Comparison of ENCODE assay signal across 9 cellular contexts in the genomic region with DNA sequence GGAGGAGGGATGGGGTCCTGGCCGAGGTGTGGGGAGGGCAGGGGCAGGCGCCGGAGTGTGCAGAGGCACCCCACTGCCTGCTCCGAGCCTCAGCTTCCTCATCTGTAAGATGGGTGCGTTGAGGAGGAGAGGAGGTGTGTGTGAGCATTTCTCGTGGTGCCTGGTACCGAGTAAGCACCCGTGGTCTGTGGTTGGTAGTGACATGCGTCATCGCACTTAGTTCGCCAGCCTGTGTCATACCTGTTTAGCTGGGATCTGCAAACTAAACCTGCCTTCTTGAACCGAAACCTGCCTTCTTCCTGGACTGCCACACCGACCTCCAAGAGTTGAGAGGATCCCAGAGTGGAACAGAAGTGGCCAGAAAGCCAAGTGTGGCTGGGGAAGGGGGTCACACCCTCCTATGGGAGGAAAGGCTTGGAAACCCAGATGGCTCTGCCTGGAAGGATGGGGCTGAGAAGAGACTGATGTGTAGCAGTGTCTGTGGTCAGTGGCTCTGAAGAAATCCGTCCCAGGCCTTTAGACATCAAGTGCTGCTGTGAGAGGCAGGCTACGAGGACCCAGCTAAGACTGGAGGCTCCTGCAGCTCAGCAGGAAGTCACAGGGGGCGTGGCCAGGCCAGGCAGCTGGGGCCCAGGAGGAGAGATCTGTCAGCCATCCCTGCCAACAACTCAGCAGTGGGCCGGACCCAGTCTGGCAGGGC.
DNase-seq lines count a peak whose midpoint lies in the region; ATAC-seq and TF ChIP-seq lines count a peak whose summit lies in the region.
"Had no signal": no experiment of that assay in that cellular context is flagged by ENCODE, and none has a peak within 500 bp of the region (broad histone marks: within the 10 kb centered on the region; RNA-seq: fewer than 3 reads in every experiment).

No MANE protein-coding gene starts in this region.

- ATAC-seq in Panc1 = peak; percentile 44; the same call in 1 of the 2 replicates
- peak; percentile 66 for ATAC-seq in left ventricle myocardium superior

- TF ChIP-seq CTCF in GM06990 (IDR thresholded peaks at IDR 0.05; ENCODE audit: insufficient read depth, low read length, poor library complexity, severe bottlenecking) (no peak), HEK293 (tag by site-specific recombination; IDR thresholded peaks at IDR 0.05) (no peak), Panc1 (IDR thresholded peaks at IDR 0.05) (no peak)

- CTCF ChIA-PET in HEK293 (lab: Yijun Ruan, JAX) = interaction anchor here (0.5 to 0.6 kb wide), 4 partner anchors 8 to 220 kb away, joined by 3 read pairs; no protein-coding TSS in a partner anchor
- CTCF ChIA-PET in Panc1 (lab: Charles Lee) = no interaction called here

- H3K4me3 ChIP-seq in GM06990 (replicated peaks; ENCODE audit: low read depth, low read length) = no peak overlapping the region
- no peak overlapping the region for H3K4me3 ChIP-seq in HEK293 (ENCODE audit: low read depth, low read length)
- H3K4me3 ChIP-seq in Panc1 (ENCODE audit: low read depth in 2 of 2, low read length in 2 of 2) = no peak overlapping the region

- H3K27ac ChIP-seq in HEK293 (ENCODE audit: extremely low read depth, low read depth, low read length) (no peak overlapping the region), Panc1 (ENCODE audit: low read length) (no peak overlapping the region)
- H3K27ac ChIP-seq: parathyroid adenoma had no signal

- H3K4me1 ChIP-seq in HEK293 (ENCODE audit: control insufficient read depth, insufficient read depth, low read length) (no peaks in the 10 kb centered on the region), Panc1 (ENCODE audit: control insufficient read depth, insufficient read depth, low read length) (no peaks in the 10 kb centered on the region)
- H3K4me1 ChIP-seq: parathyroid adenoma had no signal

- H3K9me3 ChIP-seq in HEK293 (ENCODE audit: control insufficient read depth, insufficient read depth, low read depth, low read length) = no peaks in the 10 kb centered on the region
- no peaks in the 10 kb centered on the region for H3K9me3 ChIP-seq in Panc1 (ENCODE audit: control insufficient read depth, insufficient read depth, low read depth, low read length)

- in situ Hi-C loops in Panc1 (cut with HindIII; ENCODE audit: low pct_unique_long_range_greater_than_20kb, low sequenced_read_pairs) = no loop called here

- intact Hi-C loops in Panc1 (cut with micrococcal nuclease; ENCODE audit: unreplicated experiment) (no loop called here), left ventricle myocardium superior (cut with micrococcal nuclease) (no loop called here)

- H3K36me3 ChIP-seq in GM06990 (ENCODE audit: control insufficient read depth, insufficient read depth, low read length) = no peaks in the 10 kb centered on the region
- peaks cover 0 to 14% of the 10 kb centered on the region in 2 experiments; a peak in 1 of 3 replicates for H3K36me3 ChIP-seq in HEK293 (ENCODE audit: control insufficient read depth in 2 of 2, insufficient read depth in 1 of 2, low read length in 2 of 2)
- no peaks in the 10 kb centered on the region for H3K36me3 ChIP-seq in Panc1 (ENCODE audit: control insufficient read depth, insufficient read depth, low read length)

- POLR2A ChIA-PET in HEK293 (lab: Yijun Ruan, JAX) (no interaction called here), Panc1 (lab: Charles Lee) (no interaction called here)

- DNase-seq in GM06990 (ENCODE audit: extremely low read depth, insufficient read length) (peak; percentile 63), Panc1 (ENCODE audit: low read depth, low spot score) (no peak), left ventricle myocardium superior (peak; percentile 76), OCI-M2 (lab: John Stamatoyannopoulos, UW; ENCODE audit: unreplicated experiment) (no peak), NCI-H187 treated with DMSO at 0.1 percent for 48 hours (lab: John Stamatoyannopoulos, UW) (no peak)
- DNase-seq in activated naive CD4-positive, alpha-beta T cell treated with Interleukin-2 at 50 U/mL for 16 hours = peak; percentile 79
- peak in 3 of 4 experiments; percentile 27 to 55 (median 44) for DNase-seq in stimulated activated CD4-positive, alpha-beta T cell treated with anti-CD3 and anti-CD28 coated beads, Interleukin-1b, Interleukin-23, amount 100 ng/mL, for 24 hours (ENCODE audit: low read depth in 4 of 4, low spot score in 1 of 4)

- no TSS peak for BruUV-seq in Panc1 (replicated peaks; lab: Mats Ljungman, UMichigan)

- no peaks in the 10 kb centered on the region for H3K27me3 ChIP-seq in GM06990 (replicated peaks; ENCODE audit: control insufficient read depth, insufficient read depth, low read length)
- H3K27me3 ChIP-seq in Panc1 (ENCODE audit: control insufficient read depth, insufficient read depth, low read length) = no peaks in the 10 kb centered on the region

TF ChIP-seq in HEK293, 187 proteins besides CTCF, POLR2A, EP300 and RAD21:
- TF ChIP-seq KLF9 (tag by site-specific recombination; IDR thresholded peaks at IDR 0.05; ENCODE audit: low read depth) = peak; percentile 46; the same call in 1 of the 2 replicates
- no peak for TF ChIP-seq KLF16 (tag by site-specific recombination; IDR thresholded peaks at IDR 0.05)
- TF ChIP-seq FEZF1 (tag by site-specific recombination; IDR thresholded peaks at IDR 0.05) = no peak
- TF ChIP-seq, protein P1, sequence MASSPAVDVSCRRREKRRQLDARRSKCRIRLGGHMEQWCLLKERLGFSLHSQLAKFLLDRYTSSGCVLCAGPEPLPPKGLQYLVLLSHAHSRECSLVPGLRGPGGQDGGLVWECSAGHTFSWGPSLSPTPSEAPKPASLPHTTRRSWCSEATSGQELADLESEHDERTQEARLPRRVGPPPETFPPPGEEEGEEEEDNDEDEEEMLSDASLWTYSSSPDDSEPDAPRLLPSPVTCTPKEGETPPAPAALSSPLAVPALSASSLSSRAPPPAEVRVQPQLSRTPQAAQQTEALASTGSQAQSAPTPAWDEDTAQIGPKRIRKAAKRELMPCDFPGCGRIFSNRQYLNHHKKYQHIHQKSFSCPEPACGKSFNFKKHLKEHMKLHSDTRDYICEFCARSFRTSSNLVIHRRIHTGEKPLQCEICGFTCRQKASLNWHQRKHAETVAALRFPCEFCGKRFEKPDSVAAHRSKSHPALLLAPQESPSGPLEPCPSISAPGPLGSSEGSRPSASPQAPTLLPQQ (tag by site-specific recombination; IDR thresholded peaks at IDR 0.05) = 0 out of 2 replicates have a peak, but pooled peaks have one; percentile 16
- TF ChIP-seq, protein P2, sequence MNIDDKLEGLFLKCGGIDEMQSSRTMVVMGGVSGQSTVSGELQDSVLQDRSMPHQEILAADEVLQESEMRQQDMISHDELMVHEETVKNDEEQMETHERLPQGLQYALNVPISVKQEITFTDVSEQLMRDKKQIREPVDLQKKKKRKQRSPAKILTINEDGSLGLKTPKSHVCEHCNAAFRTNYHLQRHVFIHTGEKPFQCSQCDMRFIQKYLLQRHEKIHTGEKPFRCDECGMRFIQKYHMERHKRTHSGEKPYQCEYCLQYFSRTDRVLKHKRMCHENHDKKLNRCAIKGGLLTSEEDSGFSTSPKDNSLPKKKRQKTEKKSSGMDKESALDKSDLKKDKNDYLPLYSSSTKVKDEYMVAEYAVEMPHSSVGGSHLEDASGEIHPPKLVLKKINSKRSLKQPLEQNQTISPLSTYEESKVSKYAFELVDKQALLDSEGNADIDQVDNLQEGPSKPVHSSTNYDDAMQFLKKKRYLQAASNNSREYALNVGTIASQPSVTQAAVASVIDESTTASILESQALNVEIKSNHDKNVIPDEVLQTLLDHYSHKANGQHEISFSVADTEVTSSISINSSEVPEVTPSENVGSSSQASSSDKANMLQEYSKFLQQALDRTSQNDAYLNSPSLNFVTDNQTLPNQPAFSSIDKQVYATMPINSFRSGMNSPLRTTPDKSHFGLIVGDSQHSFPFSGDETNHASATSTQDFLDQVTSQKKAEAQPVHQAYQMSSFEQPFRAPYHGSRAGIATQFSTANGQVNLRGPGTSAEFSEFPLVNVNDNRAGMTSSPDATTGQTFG (tag by site-specific recombination; IDR thresholded peaks at IDR 0.05; ENCODE audit: borderline replicate concordance) = no peak
- no peak for TF ChIP-seq GLI2 (tag by site-specific recombination; IDR thresholded peaks at IDR 0.05; ENCODE audit: borderline replicate concordance, low read depth)
- TF ChIP-seq, protein P3, sequence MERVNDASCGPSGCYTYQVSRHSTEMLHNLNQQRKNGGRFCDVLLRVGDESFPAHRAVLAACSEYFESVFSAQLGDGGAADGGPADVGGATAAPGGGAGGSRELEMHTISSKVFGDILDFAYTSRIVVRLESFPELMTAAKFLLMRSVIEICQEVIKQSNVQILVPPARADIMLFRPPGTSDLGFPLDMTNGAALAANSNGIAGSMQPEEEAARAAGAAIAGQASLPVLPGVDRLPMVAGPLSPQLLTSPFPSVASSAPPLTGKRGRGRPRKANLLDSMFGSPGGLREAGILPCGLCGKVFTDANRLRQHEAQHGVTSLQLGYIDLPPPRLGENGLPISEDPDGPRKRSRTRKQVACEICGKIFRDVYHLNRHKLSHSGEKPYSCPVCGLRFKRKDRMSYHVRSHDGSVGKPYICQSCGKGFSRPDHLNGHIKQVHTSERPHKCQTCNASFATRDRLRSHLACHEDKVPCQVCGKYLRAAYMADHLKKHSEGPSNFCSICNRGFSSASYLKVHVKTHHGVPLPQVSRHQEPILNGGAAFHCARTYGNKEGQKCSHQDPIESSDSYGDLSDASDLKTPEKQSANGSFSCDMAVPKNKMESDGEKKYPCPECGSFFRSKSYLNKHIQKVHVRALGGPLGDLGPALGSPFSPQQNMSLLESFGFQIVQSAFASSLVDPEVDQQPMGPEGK (tag by site-specific recombination; IDR thresholded peaks at IDR 0.05) = no peak
- TF ChIP-seq ZIC2 (tag by site-specific recombination; IDR thresholded peaks at IDR 0.05) = 0 out of 2 replicates have a peak, but pooled peaks have one; percentile 15

Comparison
In these comparisons a context has a peak if more than half of its experiments do, and no peak if none do; other contexts are left out.
1. DNase-seq: peak in GM06990 (single experiment), activated naive CD4-positive, alpha-beta T cell treated with Interleukin-2 at 50 U/mL for 16 hours (single experiment), left ventricle myocardium superior (single experiment) and stimulated activated CD4-positive, alpha-beta T cell treated with anti-CD3 and anti-CD28 coated beads, Interleukin-1b, Interleukin-23, amount 100 ng/mL, for 24 hours (3 of 4); none in Panc1 (single experiment), OCI-M2 (single experiment) and NCI-H187 treated with DMSO at 0.1 percent for 48 hours (single experiment).